ENCODE assay signal across 1 cellular context in genomic region chr5:157555031-157555640, GRCh38.
TF ChIP-seq lines count a peak whose summit lies in the region.

No MANE protein-coding gene starts in this region.

TF ChIP-seq in K562, 482 proteins besides CTCF, POLR2A, EP300 and RAD21 (continued from another document):
- TF ChIP-seq GABPA (tag; conservative IDR thresholded peaks at IDR 0.05; ENCODE audit: low read depth) (peak; percentile 74), TAL1 (IDR thresholded peaks at IDR 0.05) (peak; percentile 36; the same call in 1 of the 2 replicates), TCF7L2 (IDR thresholded peaks at IDR 0.05; ENCODE audit: low read depth, low read length) (no peak), CEBPG (CRISPR knock-in tag; IDR thresholded peaks at IDR 0.05) (peak; percentile 81), CEBPG (tag; conservative IDR thresholded peaks at IDR 0.05 in 1 of 2, IDR thresholded peaks at IDR 0.05 in 1 of 2) (peak; percentile 98 to 99), ETV1 (tag; conservative IDR thresholded peaks at IDR 0.05; ENCODE audit: low read depth) (peak; percentile 90), CBFA2T2 (conservative IDR thresholded peaks at IDR 0.05) (peak; percentile 49), ATF3 (IDR thresholded peaks at IDR 0.05) (peak; percentile 27; the same call in 1 of the 2 replicates), ATF3 (CRISPR knock-in tag; conservative IDR thresholded peaks at IDR 0.05) (no peak), TRIM24 (IDR thresholded peaks at IDR 0.05) (peak; percentile 22 to 76; a peak in 3 of 4 replicates), MEIS2 (IDR thresholded peaks at IDR 0.05; ENCODE audit: partially characterized antibody) (peak; percentile 41), MAFG (tag; conservative IDR thresholded peaks at IDR 0.05) (peak; percentile 11; the same call in 1 of the 2 replicates), ELF1 (tag; IDR thresholded peaks at IDR 0.05) (peak; percentile 70)
